In the genomic region with DNA sequence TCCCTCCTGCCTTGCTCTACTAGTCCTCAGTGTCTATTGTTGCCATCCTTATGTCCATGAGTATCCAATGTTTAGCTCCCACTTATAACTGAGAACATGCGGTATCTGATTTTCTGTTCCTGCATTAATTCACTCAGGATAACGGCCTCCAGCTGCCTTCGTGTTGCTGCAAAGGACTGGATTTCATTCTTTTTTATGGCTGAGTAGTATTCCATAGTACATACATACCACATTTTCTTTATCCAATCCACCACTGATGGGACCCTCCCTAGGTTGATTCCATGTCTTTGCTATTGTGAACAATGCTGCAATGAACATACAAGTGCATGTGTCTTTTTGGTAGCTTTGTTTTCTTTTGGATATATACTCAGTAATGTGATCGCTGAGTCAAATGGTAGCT, we compare ENCODE assay signal across 18 cellular contexts. TPM values are rescaled to one million over a fixed set of nuclear protein-coding genes. Genes with fewer than 3 reads are reported as not detected.
A peak's percentile ranks its signal among the peaks of the same experiment; 100 is the strongest.
DNase-seq lines count a peak whose midpoint lies in the region; ATAC-seq and TF ChIP-seq lines count a peak whose summit lies in the region.
"Had no signal": no experiment of that assay in that cellular context is flagged by ENCODE, and none has a peak within 500 bp of the region (broad histone marks: within the 10 kb centered on the region; RNA-seq: fewer than 3 reads in every experiment).

No MANE protein-coding gene starts in this region.

- H3K9me2 ChIP-seq in Loucy (replicated peaks; ENCODE audit: low read depth, low read length) = no peaks in the 10 kb centered on the region

- CTCF ChIA-PET in HEK293 (lab: Yijun Ruan, JAX) = no interaction called here
- CTCF ChIA-PET in naive thymus-derived CD4-positive, alpha-beta T cell (lab: Charles Lee) = no interaction called here

- peaks cover 55% of the 10 kb centered on the region for H3K79me2 ChIP-seq in Loucy (ENCODE audit: insufficient read depth, low read length)

- no peaks in the 10 kb centered on the region for H3K9me3 Mint-ChIP-seq in activated T-cell treated with anti-CD3 and anti-CD28 coated beads, Interleukin-2, amount 50 U/mL, for 72 hours
- no peaks in the 10 kb centered on the region for H3K9me3 Mint-ChIP-seq in activated T-cell treated with anti-CD3 and anti-CD28 coated beads, Interleukin-2, amount 50 U/mL, for 4 hours
- H3K9me3 Mint-ChIP-seq in naive thymus-derived CD4-positive, alpha-beta T cell = peaks cover 0 to 4% (median 0%) of the 10 kb centered on the region in 11 donors

- H3K4me2 ChIP-seq in Loucy (ENCODE audit: low read depth, low read length, poor library complexity, severe bottlenecking) = peak overlapping the region; percentile 98

- H2AFZ ChIP-seq in Loucy (ENCODE audit: low read length) = no peak overlapping the region

- H3F3A ChIP-seq in Loucy (ENCODE audit: low read depth) = peaks cover 17% of the 10 kb centered on the region

- intact Hi-C loops in naive thymus-derived CD4-positive, alpha-beta T cell (cut with micrococcal nuclease) = loop anchor here (2.0 to 5.0 kb wide), 4 partner anchors 106 to 316 kb away; a partner anchor contains a TSS

- no peak overlapping the region for H3K27ac ChIP-seq in HEK293 (ENCODE audit: extremely low read depth, low read depth, low read length)
- H3K27ac ChIP-seq in naive thymus-derived CD4-positive, alpha-beta T cell (ENCODE audit: low read depth, low read length) = no peak overlapping the region
- H3K27ac ChIP-seq: C4-2B, Peyer's patch had no signal

- no peak for ATAC-seq in activated T-cell treated with anti-CD3 and anti-CD28 coated beads, Interleukin-2, amount 50 U/mL, for 72 hours (replicated peaks in 1 of 2)
- ATAC-seq in activated T-cell treated with anti-CD3 and anti-CD28 coated beads, Interleukin-2, amount 50 U/mL, for 4 hours = no peak
- ATAC-seq in naive thymus-derived CD4-positive, alpha-beta T cell = no peak
- no peak for ATAC-seq in HG02759 (IDR thresholded peaks at IDR 0.05; ENCODE audit: unreplicated experiment)
- ATAC-seq: HCT116 had no signal

- H3K4me3 ChIP-seq in HEK293 (ENCODE audit: low read depth, low read length) (no peak overlapping the region), Loucy (ENCODE audit: low read length, poor library complexity, severe bottlenecking) (peak overlapping the region; percentile 75)
- no peak overlapping the region for H3K4me3 ChIP-seq in naive thymus-derived CD4-positive, alpha-beta T cell (ENCODE audit: low read length)
- H3K4me3 ChIP-seq: Peyer's patch had no signal

- no peak for DNase-seq in activated T-cell treated with anti-CD3 and anti-CD28 coated beads, Interleukin-2, amount 50 U/mL, for 72 hours
- DNase-seq in activated T-cell treated with anti-CD3 and anti-CD28 coated beads, Interleukin-2, amount 50 U/mL, for 4 hours = no peak
- no peak for DNase-seq in naive thymus-derived CD4-positive, alpha-beta T cell
- DNase-seq in DMS 273 (lab: John Stamatoyannopoulos, UW; ENCODE audit: unreplicated experiment) = no peak
- DNase-seq: DMS 273 treated with DMSO at 0.1 percent for 48 hours, DND-41, GOT3, NCI-H1105 treated with DMSO at 0.1 percent for 48 hours, NCI-H1694, NCI-H2081 treated with DMSO at 0.1 percent for 48 hours, NCI-H446 treated with DMSO at 0.1 percent for 48 hours, NCI-H69, Peyer's patch had no signal

- POLR2A ChIA-PET in HEK293 (lab: Yijun Ruan, JAX) = no interaction called here
- POLR2A ChIA-PET in naive thymus-derived CD4-positive, alpha-beta T cell (lab: Charles Lee) = no interaction called here

- peak overlapping the region; percentile 77 for H3K9ac ChIP-seq in Loucy (ENCODE audit: low read depth, low read length, poor library complexity, severe bottlenecking)

- H3K27ac Mint-ChIP-seq in activated T-cell treated with anti-CD3 and anti-CD28 coated beads, Interleukin-2, amount 50 U/mL, for 72 hours = no peak overlapping the region
- peak overlapping the region in 7 of 9 donors; percentile 84 to 96 (median 89) for H3K27ac Mint-ChIP-seq in naive thymus-derived CD4-positive, alpha-beta T cell

- peak overlapping the region; percentile 43 to 62 for H3K4me3 Mint-ChIP-seq in activated T-cell treated with anti-CD3 and anti-CD28 coated beads, Interleukin-2, amount 50 U/mL, for 72 hours
- H3K4me3 Mint-ChIP-seq in activated T-cell treated with anti-CD3 and anti-CD28 coated beads, Interleukin-2, amount 50 U/mL, for 4 hours = no peak overlapping the region
- H3K4me3 Mint-ChIP-seq in naive thymus-derived CD4-positive, alpha-beta T cell = peak overlapping the region in 2 of 10 donors; percentile 79 to 80

- H3K36me3 ChIP-seq in HEK293 (ENCODE audit: control insufficient read depth in 2 of 2, insufficient read depth in 1 of 2, low read length in 2 of 2) (peaks cover 18 to 21% of the 10 kb centered on the region in 2 experiments), Loucy (ENCODE audit: insufficient read depth, low read length) (peaks cover 22% of the 10 kb centered on the region; the same call in 1 of the 2 replicates)
- peaks cover 0 to 14% (median 0%) of the 10 kb centered on the region in 3 experiments for H3K36me3 ChIP-seq in naive thymus-derived CD4-positive, alpha-beta T cell (ENCODE audit: control insufficient read depth in 2 of 3, insufficient read depth in 3 of 3, low read length in 3 of 3)

- no peaks in the 10 kb centered on the region for H3K27me3 ChIP-seq in Loucy (ENCODE audit: insufficient read depth, low read length, poor library complexity, severe bottlenecking)
- H3K27me3 ChIP-seq in naive thymus-derived CD4-positive, alpha-beta T cell (ENCODE audit: control insufficient read depth in 2 of 2, insufficient read depth in 2 of 2, low read length in 2 of 2) = no peaks in the 10 kb centered on the region
- H3K27me3 ChIP-seq: Peyer's patch had no signal

- peaks cover 5 to 10% of the 10 kb centered on the region in 2 donors for H3K36me3 Mint-ChIP-seq in activated T-cell treated with anti-CD3 and anti-CD28 coated beads, Interleukin-2, amount 50 U/mL, for 72 hours (ENCODE audit: insufficient read depth in 2 of 2)
- H3K36me3 Mint-ChIP-seq in activated T-cell treated with anti-CD3 and anti-CD28 coated beads, Interleukin-2, amount 50 U/mL, for 4 hours (ENCODE audit: insufficient read depth) = peaks cover 16% of the 10 kb centered on the region
- peaks cover 8 to 35% (median 24%) of the 10 kb centered on the region in 5 donors for H3K36me3 Mint-ChIP-seq in naive thymus-derived CD4-positive, alpha-beta T cell

- peaks cover 31% of the 10 kb centered on the region for H3K4me1 Mint-ChIP-seq in activated T-cell treated with anti-CD3 and anti-CD28 coated beads, Interleukin-2, amount 50 U/mL, for 72 hours (ENCODE audit: low read depth)
- peaks cover 38% of the 10 kb centered on the region for H3K4me1 Mint-ChIP-seq in activated T-cell treated with anti-CD3 and anti-CD28 coated beads, Interleukin-2, amount 50 U/mL, for 4 hours (ENCODE audit: low read depth)
- peaks cover 28 to 54% (median 48%) of the 10 kb centered on the region in 7 donors for H3K4me1 Mint-ChIP-seq in naive thymus-derived CD4-positive, alpha-beta T cell

- H3K9me3 ChIP-seq in HEK293 (ENCODE audit: control insufficient read depth, insufficient read depth, low read depth, low read length) = no peaks in the 10 kb centered on the region
- no peaks in the 10 kb centered on the region for H3K9me3 ChIP-seq in Loucy (ENCODE audit: insufficient read depth, low read depth, low read length)
- no peaks in the 10 kb centered on the region for H3K9me3 ChIP-seq in naive thymus-derived CD4-positive, alpha-beta T cell (ENCODE audit: control insufficient read depth in 2 of 3, low read length in 3 of 3)
- H3K9me3 ChIP-seq: Peyer's patch had no signal

- H3K27me3 Mint-ChIP-seq in activated T-cell treated with anti-CD3 and anti-CD28 coated beads, Interleukin-2, amount 50 U/mL, for 72 hours (ENCODE audit: low read depth) = no peaks in the 10 kb centered on the region
- no peaks in the 10 kb centered on the region for H3K27me3 Mint-ChIP-seq in activated T-cell treated with anti-CD3 and anti-CD28 coated beads, Interleukin-2, amount 50 U/mL, for 4 hours (ENCODE audit: low read depth)
- H3K27me3 Mint-ChIP-seq in naive thymus-derived CD4-positive, alpha-beta T cell = no peaks in the 10 kb centered on the region

- H4K20me1 ChIP-seq in Loucy (ENCODE audit: insufficient read depth, low read length, poor library complexity, severe bottlenecking) = peaks cover 3% of the 10 kb centered on the region

- no peak for TF ChIP-seq CTCF in HEK293 (tag by site-specific recombination; IDR thresholded peaks at IDR 0.05)
- no peak for TF ChIP-seq CTCF in Loucy (conservative IDR thresholded peaks at IDR 0.05; ENCODE audit: low read length)

- H3K4me1 ChIP-seq in HEK293 (ENCODE audit: control insufficient read depth, insufficient read depth, low read length) (no peaks in the 10 kb centered on the region), Loucy (ENCODE audit: insufficient read depth, low read length, poor library complexity, severe bottlenecking) (peaks cover 31% of the 10 kb centered on the region)
- H3K4me1 ChIP-seq in naive thymus-derived CD4-positive, alpha-beta T cell (ENCODE audit: control insufficient read depth in 2 of 2, insufficient read depth in 2 of 2, low read length in 2 of 2) = peaks cover 10 to 11% of the 10 kb centered on the region in 2 donors
- H3K4me1 ChIP-seq: Peyer's patch had no signal

TF ChIP-seq in HEK293, 187 proteins besides CTCF, POLR2A, EP300 and RAD21:
- TF ChIP-seq ZNF239 (tag by site-specific recombination; IDR thresholded peaks at IDR 0.05) = no peak
- TF ChIP-seq, protein P1, sequence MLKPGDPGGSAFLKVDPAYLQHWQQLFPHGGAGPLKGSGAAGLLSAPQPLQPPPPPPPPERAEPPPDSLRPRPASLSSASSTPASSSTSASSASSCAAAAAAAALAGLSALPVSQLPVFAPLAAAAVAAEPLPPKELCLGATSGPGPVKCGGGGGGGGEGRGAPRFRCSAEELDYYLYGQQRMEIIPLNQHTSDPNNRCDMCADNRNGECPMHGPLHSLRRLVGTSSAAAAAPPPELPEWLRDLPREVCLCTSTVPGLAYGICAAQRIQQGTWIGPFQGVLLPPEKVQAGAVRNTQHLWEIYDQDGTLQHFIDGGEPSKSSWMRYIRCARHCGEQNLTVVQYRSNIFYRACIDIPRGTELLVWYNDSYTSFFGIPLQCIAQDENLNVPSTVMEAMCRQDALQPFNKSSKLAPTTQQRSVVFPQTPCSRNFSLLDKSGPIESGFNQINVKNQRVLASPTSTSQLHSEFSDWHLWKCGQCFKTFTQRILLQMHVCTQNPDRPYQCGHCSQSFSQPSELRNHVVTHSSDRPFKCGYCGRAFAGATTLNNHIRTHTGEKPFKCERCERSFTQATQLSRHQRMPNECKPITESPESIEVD (tag by site-specific recombination; IDR thresholded peaks at IDR 0.05) = no peak
- TF ChIP-seq ZNF146 (tag by site-specific recombination; IDR thresholded peaks at IDR 0.05) = peak; percentile 79

RNA-seq across cellular contexts. Expression of a gene that starts 50.4 kb away (rescaled TPM):
- total RNA-seq in activated T-cell treated with anti-CD3 and anti-CD28 coated beads, Interleukin-2, amount 50 U/mL, for 72 hours = 10 to 100 TPM; 23.0 to 23.8 TPM
- total RNA-seq in activated T-cell treated with anti-CD3 and anti-CD28 coated beads, Interleukin-2, amount 50 U/mL, for 4 hours = 10 to 100 TPM; 12.4 to 13.8 (median 13.6) TPM
- total RNA-seq in naive thymus-derived CD4-positive, alpha-beta T cell = 10 to 100 TPM; 30.5 to 48.5 (median 40.3) TPM
- 10 to 100 TPM in 1 of 2 donors, 1 to 10 TPM in 1; 8.8 to 11.3 TPM for polyA plus RNA-seq in naive thymus-derived CD4-positive, alpha-beta T cell
